17 cellular contexts compared by ENCODE assay signal in genomic region chr17:40198576-40198975, GRCh38.
"Had no signal": no experiment of that assay in that cellular context is flagged by ENCODE, and none has a peak within 500 bp of the region (broad histone marks: within the 10 kb centered on the region; RNA-seq: fewer than 3 reads in every experiment).

No MANE protein-coding gene starts in this region.

- H3K27me3 ChIP-seq: cardiac muscle cell, esophagus muscularis mucosa, gastroesophageal sphincter, heart left ventricle had no signal

- H3K36me3 Mint-ChIP-seq: activated naive CD4-positive, alpha-beta T cell treated with anti-CD3 and anti-CD28 coated beads, Interleukin-2, amount 10 ng/mL, durations not matched to agents 7 days and 5 days had no signal

- FAIRE-seq: kidney had no signal

- DNase-seq: activated B cell treated with CpG ODN at 0.5 μM for 24 hours; amniotic stem cell; heart left ventricle; kidney; left ventricle myocardium inferior; mammary epithelial cell; SK-N-SH; stimulated activated CD4-positive, alpha-beta T cell treated with anti-CD3 and anti-CD28 coated beads, Interleukin-12 subunit alpha, Interleukin-12 subunit beta, amount 100 ng/mL, for 4 hours; stimulated activated naive CD4-positive, alpha-beta T cell treated with Interleukin-2 at 50 U/mL for 16 hours; T-helper 9 cell; trophoblast cell had no signal

- H3K9me3 ChIP-seq: esophagus muscularis mucosa, gastroesophageal sphincter, heart left ventricle, left ventricle myocardium inferior, SK-N-SH had no signal

- H3K4me3 ChIP-seq: cardiac muscle cell, esophagus muscularis mucosa, gastroesophageal sphincter, heart left ventricle, left ventricle myocardium inferior had no signal

- H3K27ac Mint-ChIP-seq: activated B cell treated with CpG ODN at 0.5 μM for 24 hours; activated naive CD4-positive, alpha-beta T cell treated with anti-CD3 and anti-CD28 coated beads, Interleukin-2, amount 10 ng/mL, durations not matched to agents 7 days and 5 days; dendritic cell treated with granulocyte-macrophage colony-stimulating factor and Interleukin-4, amounts not matched to agents 40 ng/mL and 50 ng/mL, for 4 days; progenitor cell of endocrine pancreas had no signal

- H3K36me3 ChIP-seq: cardiac muscle cell, gastroesophageal sphincter, heart left ventricle had no signal

- H3K27ac ChIP-seq: cardiac muscle cell, esophagus muscularis mucosa, gastroesophageal sphincter, heart left ventricle, left ventricle myocardium inferior had no signal

- H3K4me3 Mint-ChIP-seq: activated B cell treated with CpG ODN at 0.5 μM for 24 hours; activated naive CD4-positive, alpha-beta T cell treated with anti-CD3 and anti-CD28 coated beads, Interleukin-2, amount 10 ng/mL, durations not matched to agents 7 days and 5 days; dendritic cell treated with granulocyte-macrophage colony-stimulating factor and Interleukin-4, amounts not matched to agents 40 ng/mL and 50 ng/mL, for 4 days had no signal

- H3K27me3 Mint-ChIP-seq: progenitor cell of endocrine pancreas had no signal

- ATAC-seq: gastroesophageal sphincter, heart left ventricle had no signal

- H3K9me3 Mint-ChIP-seq: activated B cell treated with CpG ODN at 0.5 μM for 24 hours; activated naive CD4-positive, alpha-beta T cell treated with anti-CD3 and anti-CD28 coated beads, Interleukin-2, amount 10 ng/mL, durations not matched to agents 7 days and 5 days; dendritic cell treated with granulocyte-macrophage colony-stimulating factor and Interleukin-4, amounts not matched to agents 40 ng/mL and 50 ng/mL, for 4 days had no signal
